ENCODE assay signal across 2 cellular contexts in the genomic region with DNA sequence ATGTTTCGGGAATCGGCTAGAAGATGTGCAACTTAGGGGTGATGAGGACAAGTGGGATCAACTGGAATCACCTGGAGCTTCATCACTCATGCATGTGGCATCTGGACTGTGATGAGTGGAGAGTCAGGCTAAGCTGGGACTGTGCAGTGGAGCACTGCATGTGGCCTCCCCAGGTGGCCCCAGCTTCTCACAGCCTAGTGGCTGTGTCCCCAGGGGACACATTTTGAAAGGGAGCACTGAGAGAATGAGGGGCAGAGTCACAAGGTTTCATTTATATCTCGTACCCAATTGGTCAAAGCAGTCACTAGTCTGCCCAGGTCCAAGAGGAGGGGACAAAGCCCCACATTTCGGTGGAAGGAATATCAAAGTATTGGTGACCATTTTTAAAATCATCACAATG.
TF ChIP-seq lines count a peak whose summit lies in the region.

No MANE protein-coding gene starts in this region.

TF ChIP-seq in IMR-90, 13 proteins besides CTCF, POLR2A, EP300 and RAD21:
- TF ChIP-seq NFE2L2 (IDR thresholded peaks at IDR 0.05; ENCODE audit: low read depth, low read length) (no peak), FOS (IDR thresholded peaks at IDR 0.05; ENCODE audit: low read depth, low read length) (no peak), RFX5 (IDR thresholded peaks at IDR 0.05; ENCODE audit: low read depth, low read length) (no peak), MXI1 (IDR thresholded peaks at IDR 0.05; ENCODE audit: borderline replicate concordance, low read depth, low read length) (no peak), RCOR1 (IDR thresholded peaks at IDR 0.05; ENCODE audit: insufficient replicate concordance, low read length) (no peak), CEBPB (IDR thresholded peaks at IDR 0.05; ENCODE audit: low read depth, low read length) (no peak), CHD1 (IDR thresholded peaks at IDR 0.05; ENCODE audit: low read depth, low read length) (no peak), BHLHE40 (IDR thresholded peaks at IDR 0.05; ENCODE audit: low read depth, low read length) (no peak), MAFK (IDR thresholded peaks at IDR 0.05; ENCODE audit: low read depth, low read length) (no peak)

TF ChIP-seq in H1, 55 proteins besides CTCF, POLR2A, EP300 and RAD21:
- TF ChIP-seq SP4 (IDR thresholded peaks at IDR 0.05; ENCODE audit: low read length) (no peak), NRF1 (IDR thresholded peaks at IDR 0.05; ENCODE audit: low read depth, low read length) (no peak), TCF12 (IDR thresholded peaks at IDR 0.05; ENCODE audit: low read depth, low read length) (no peak), FOSL1 (IDR thresholded peaks at IDR 0.05; ENCODE audit: insufficient read depth, low read depth, low read length) (no peak), CBX8 (IDR thresholded peaks at IDR 0.05; ENCODE audit: borderline replicate concordance, low read depth, low read length) (no peak), ASH2L (IDR thresholded peaks at IDR 0.05; ENCODE audit: low read length) (no peak), CHD2 (IDR thresholded peaks at IDR 0.05; ENCODE audit: low read length) (no peak), MAFK (IDR thresholded peaks at IDR 0.05; ENCODE audit: low read depth, low read length) (no peak), TEAD4 (IDR thresholded peaks at IDR 0.05; ENCODE audit: low read depth, low read length) (no peak), EZH2 (IDR thresholded peaks at IDR 0.05; ENCODE audit: low read depth, low read length, severe bottlenecking) (no peak), GABPA (IDR thresholded peaks at IDR 0.05; ENCODE audit: borderline replicate concordance, insufficient read depth, low read length) (no peak), RNF2 (IDR thresholded peaks at IDR 0.05; ENCODE audit: borderline replicate concordance, low read depth, low read length, missing control alignments, poor library complexity, severe bottlenecking) (no peak)
- TF ChIP-seq, protein P1, sequence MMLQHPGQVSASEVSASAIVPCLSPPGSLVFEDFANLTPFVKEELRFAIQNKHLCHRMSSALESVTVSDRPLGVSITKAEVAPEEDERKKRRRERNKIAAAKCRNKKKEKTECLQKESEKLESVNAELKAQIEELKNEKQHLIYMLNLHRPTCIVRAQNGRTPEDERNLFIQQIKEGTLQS (IDR thresholded peaks at IDR 0.05; ENCODE audit: insufficient read depth, low read depth, low read length) = no peak
